Comparison of ENCODE assay signal across 8 cellular contexts in genomic region chr10:31836569-31837406, GRCh38.
DNase-seq lines count a peak whose midpoint lies in the region; ATAC-seq and TF ChIP-seq lines count a peak whose summit lies in the region.

No MANE protein-coding gene starts in this region.

- H3K4me3 Mint-ChIP-seq in neural progenitor cell: no peak overlapping the region

- no peaks in the 10 kb centered on the region for H4K20me1 ChIP-seq in neural progenitor cell (ENCODE audit: low read depth)

- no peaks in the 10 kb centered on the region for H3K9me3 ChIP-seq in neural progenitor cell (ENCODE audit: low read depth)

- H3K27me3 ChIP-seq in dorsolateral prefrontal cortex: no peaks in the 10 kb centered on the region
- no peaks in the 10 kb centered on the region for H3K27me3 ChIP-seq in neural progenitor cell

- TF ChIP-seq CTCF in dorsolateral prefrontal cortex (IDR thresholded peaks at IDR 0.05 in 54 of 56, conservative IDR thresholded peaks at IDR 0.05 in 2 of 56; ENCODE audit: low read depth in 1 of 56, partially characterized antibody in 56 of 56) (peak; percentile 27 to 74 (median 58)), neural progenitor cell (IDR thresholded peaks at IDR 0.05) (peak; percentile 76)

- H3K79me2 ChIP-seq in neural progenitor cell (ENCODE audit: low read depth): no peaks in the 10 kb centered on the region

- no peaks in the 10 kb centered on the region for H3K36me3 ChIP-seq in neural progenitor cell

- peaks cover 17% of the 10 kb centered on the region for H3K4me1 Mint-ChIP-seq in neural progenitor cell

- H3F3A ChIP-seq in neural progenitor cell (ENCODE audit: low read depth): peaks cover 8% of the 10 kb centered on the region

- no peaks in the 10 kb centered on the region for H3K9me3 Mint-ChIP-seq in neural progenitor cell

- H3K4me1 ChIP-seq in neural progenitor cell: no peaks in the 10 kb centered on the region

- no peak overlapping the region for H3K4me2 ChIP-seq in neural progenitor cell

- no peak overlapping the region for H3K9ac ChIP-seq in neural progenitor cell

- no peak overlapping the region for H3K27ac Mint-ChIP-seq in neural progenitor cell

- DNase-seq in Ammon's horn (ENCODE audit: low spot score): peak; percentile 33
- peak; percentile 26 for DNase-seq in NCI-H460 (ENCODE audit: extremely low read depth, low read depth)
- peak in 2 of 10 donors; percentile 14 to 29 for DNase-seq in dorsolateral prefrontal cortex
- DNase-seq in neural progenitor cell (ENCODE audit: low spot score): peak; percentile 60
- no peak for DNase-seq in activated T-cell treated with anti-CD3 and anti-CD28 coated beads, Interleukin-2, amount 50 U/mL, for 48 hours

- peak overlapping the region in 25 of 59 donors; percentile 11 to 50 (median 29) for H3K4me3 ChIP-seq in dorsolateral prefrontal cortex
- H3K4me3 ChIP-seq in neural progenitor cell: no peak overlapping the region

- peaks cover 1% of the 10 kb centered on the region for H3K36me3 Mint-ChIP-seq in neural progenitor cell

- intact Hi-C loops in dorsolateral prefrontal cortex (cut with DNase I): no loop called here

- peak; percentile 54 for ATAC-seq in GM18867 (IDR thresholded peaks at IDR 0.05; ENCODE audit: unreplicated experiment)
- no peak for ATAC-seq in GM21367 (IDR thresholded peaks at IDR 0.05; ENCODE audit: unreplicated experiment)
- ATAC-seq in HG03571 (IDR thresholded peaks at IDR 0.05; ENCODE audit: unreplicated experiment): no peak

- H3K27ac ChIP-seq in dorsolateral prefrontal cortex (peak overlapping the region in 12 of 59 donors; percentile 0 to 77 (median 39)), neural progenitor cell (no peak overlapping the region)

- no peak overlapping the region for H2AFZ ChIP-seq in neural progenitor cell (replicated peaks)

- no peaks in the 10 kb centered on the region for H3K27me3 Mint-ChIP-seq in neural progenitor cell (ENCODE audit: insufficient read depth, low read depth)

Comparison
In these comparisons a context has a peak if more than half of its experiments do, and no peak if none do; other contexts are left out.
1. DNase-seq: peak in Ammon's horn (single experiment), NCI-H460 (single experiment) and neural progenitor cell (single experiment); none in activated T-cell treated with anti-CD3 and anti-CD28 coated beads, Interleukin-2, amount 50 U/mL, for 48 hours (0 of 2).